Comparison of ENCODE assay signal across 8 cellular contexts in genomic region chr19:11339254-11340098, GRCh38. TPM values are rescaled to one million over a fixed set of nuclear protein-coding genes. Genes with fewer than 3 reads are reported as not detected.
A peak's percentile ranks its signal among the peaks of the same experiment; 100 is the strongest.
DNase-seq lines count a peak whose midpoint lies in the region; ATAC-seq and TF ChIP-seq lines count a peak whose summit lies in the region.

RAB3D (minus strand) TSS chr19:11339657; CDS start chr19:11337399, 2,258 bp downstream.

- H3K9me2 ChIP-seq in GM23338 (ENCODE audit: insufficient read depth): no peaks in the 10 kb centered on the region

- DNase-seq in CMK (ENCODE audit: low read depth) (peak; percentile 83), GM23338 (ENCODE audit: low spot score) (peak; percentile 98), NCI-H1694 (lab: John Stamatoyannopoulos, UW) (peak; percentile 82), T-helper 2 cell (peak; percentile 42 to 88 (median 71)), right atrium auricular region (ENCODE audit: low spot score) (peak; percentile 91), progenitor cell of endocrine pancreas (ENCODE audit: low spot score, unreplicated experiment) (peak; percentile 85), upper lobe of left lung (peak; percentile 95 to 96)

- TF ChIP-seq EP300 in upper lobe of left lung (IDR thresholded peaks at IDR 0.05): peak in 1 of 4 donors; percentile 6

- H3K36me3 ChIP-seq in GM23338 (ENCODE audit: insufficient read depth): no peaks in the 10 kb centered on the region
- peaks cover 11% of the 10 kb centered on the region for H3K36me3 ChIP-seq in right atrium auricular region
- H3K36me3 ChIP-seq in upper lobe of left lung: peaks cover 2 to 33% (median 23%) of the 10 kb centered on the region in 4 donors

- H3K27ac ChIP-seq in GM23338 (ENCODE audit: low read depth) (peak within 1 kb of the TSS; percentile 39; the same call in 1 of the 2 replicates), angular gyrus (ENCODE audit: low read depth, low read length) (peak within 1 kb of the TSS; percentile 86), right atrium auricular region (peak within 1 kb of the TSS; percentile 82 to 88), upper lobe of left lung (peak within 1 kb of the TSS; percentile 74 to 94 (median 92))

- H3K36me3 Mint-ChIP-seq in GM23338 (ENCODE audit: low read depth) (peaks cover 28% of the 10 kb centered on the region), progenitor cell of endocrine pancreas (ENCODE audit: insufficient read depth) (peaks cover 11% of the 10 kb centered on the region)

- H3K27me3 ChIP-seq in GM23338 (ENCODE audit: insufficient read depth): no peaks in the 10 kb centered on the region
- no peaks in the 10 kb centered on the region for H3K27me3 ChIP-seq in right atrium auricular region
- H3K27me3 ChIP-seq in upper lobe of left lung: no peaks in the 10 kb centered on the region

- H2AFZ ChIP-seq in GM23338: peak within 1 kb of the TSS; percentile 99

- H3K27me3 Mint-ChIP-seq in GM23338 (ENCODE audit: insufficient read depth, low read depth, poor library complexity) (peaks cover 18% of the 10 kb centered on the region), progenitor cell of endocrine pancreas (no peaks in the 10 kb centered on the region)

- ATAC-seq in GM23338 (peak; percentile 96), upper lobe of left lung (ENCODE audit: low FRiP score in 2 of 2) (peak; percentile 95 to 97)

- H3K9me3 Mint-ChIP-seq in GM23338 (no peaks in the 10 kb centered on the region), progenitor cell of endocrine pancreas (ENCODE audit: low read depth) (no peaks in the 10 kb centered on the region)

- TF ChIP-seq POLR2A in upper lobe of left lung (IDR thresholded peaks at IDR 0.05): peak in 2 of 4 donors; percentile 32 to 82

- H3K79me2 ChIP-seq in GM23338 (replicated peaks; ENCODE audit: insufficient read depth): no peaks in the 10 kb centered on the region

- H3K27ac Mint-ChIP-seq in GM23338 (no peak within 1 kb of the TSS), progenitor cell of endocrine pancreas (peak within 1 kb of the TSS; percentile 52)

- 6 to 16% methylated on average over 13 to 44 of the region's 53 CpGs for WGBS in upper lobe of left lung, 2 donors

- 0 out of 2 replicates have a peak, but pooled peaks cover 3% of the 10 kb centered on the region for H3F3A ChIP-seq in GM23338 (replicated peaks; ENCODE audit: low read depth)

- H3K4me1 Mint-ChIP-seq in GM23338 (peaks cover 6% of the 10 kb centered on the region; the same call in 2 of the 3 replicates), progenitor cell of endocrine pancreas (ENCODE audit: low read depth) (peaks cover 11% of the 10 kb centered on the region)

- TF ChIP-seq CTCF in GM23338 (conservative IDR thresholded peaks at IDR 0.05; ENCODE audit: low read depth in 2 of 2): 0 out of 4 replicates have a peak, but pooled peaks of 1 of the 2 experiments have one; percentile 9
- no peak for TF ChIP-seq CTCF in right atrium auricular region (IDR thresholded peaks at IDR 0.05)
- peak; percentile 10 for TF ChIP-seq CTCF in progenitor cell of endocrine pancreas (IDR thresholded peaks at IDR 0.05; ENCODE audit: unreplicated experiment)
- no peak for TF ChIP-seq CTCF in upper lobe of left lung (IDR thresholded peaks at IDR 0.05)

- no peaks in the 10 kb centered on the region for H3K9me3 ChIP-seq in right atrium auricular region
- no peaks in the 10 kb centered on the region for H3K9me3 ChIP-seq in upper lobe of left lung

- H3K4me1 ChIP-seq in GM23338 (ENCODE audit: insufficient read depth): peaks cover 3% of the 10 kb centered on the region; the same call in 1 of the 2 replicates
- peaks cover 0 to 24% of the 10 kb centered on the region in 2 donors for H3K4me1 ChIP-seq in right atrium auricular region
- peaks cover 25 to 39% (median 27%) of the 10 kb centered on the region in 4 donors for H3K4me1 ChIP-seq in upper lobe of left lung

- H3K4me3 ChIP-seq in GM23338 (peak within 1 kb of the TSS; percentile 87), right atrium auricular region (peak within 1 kb of the TSS; percentile 62 to 77), upper lobe of left lung (peak within 1 kb of the TSS; percentile 70 to 99 (median 89))

- H4K20me1 ChIP-seq in GM23338 (replicated peaks; ENCODE audit: insufficient read depth): no peaks in the 10 kb centered on the region; the same call in 1 of the 2 replicates

- H3K4me2 ChIP-seq in GM23338: peak within 1 kb of the TSS; percentile 85

- H3K4me3 Mint-ChIP-seq in GM23338 (peak within 1 kb of the TSS; percentile 86), progenitor cell of endocrine pancreas (ENCODE audit: low read depth) (peak within 1 kb of the TSS; percentile 81)

TF ChIP-seq in GM23338, 12 proteins besides CTCF, POLR2A, EP300 and RAD21:
- no peak for TF ChIP-seq CREB1 (CRISPR knock-in tag; IDR thresholded peaks at IDR 0.05; ENCODE audit: low read depth)
- peak; percentile 86 for TF ChIP-seq POLR2AphosphoS5 (IDR thresholded peaks at IDR 0.05; ENCODE audit: low read depth)
TF ChIP-seq in GM23338: peak in this region for 1.

RNA-seq across cellular contexts. Expression of gene RAB3D, which starts in this region (rescaled TPM):
- total RNA-seq in GM23338 (2014; rRNA removed; shearing (Covaris generic)): 16.9 and 21.2 TPM in 2 replicates
- polyA plus RNA-seq in GM23338 (2016; fragmentation: Nextera tagmentation; extraction: Ambion mirVana): 3.8 and 5.3 TPM in 2 replicates
- total RNA-seq in right atrium auricular region (10 to 100 TPM in 1 of 2 donors, 1 to 10 TPM in 1; 6.5 to 11.1 TPM), progenitor cell of endocrine pancreas (40.7 and 43.9 TPM in 2 replicates), upper lobe of left lung (10 to 100 TPM; 22.6 to 59.2 (median 30.7) TPM)

Comparison
In these comparisons a context has a peak if more than half of its experiments do, and no peak if none do; other contexts are left out.
1. Peak in every context shown above with its lines: DNase-seq, ATAC-seq, H3K4me3 ChIP-seq and H3K27ac ChIP-seq.
2. H3K27ac ChIP-seq: peak in every context shown above with its lines; median percentile 92 in upper lobe of left lung; 86 in angular gyrus; 85 in right atrium auricular region; 39 in GM23338.